ENCODE assay signal across 11 cellular contexts in the genomic region with DNA sequence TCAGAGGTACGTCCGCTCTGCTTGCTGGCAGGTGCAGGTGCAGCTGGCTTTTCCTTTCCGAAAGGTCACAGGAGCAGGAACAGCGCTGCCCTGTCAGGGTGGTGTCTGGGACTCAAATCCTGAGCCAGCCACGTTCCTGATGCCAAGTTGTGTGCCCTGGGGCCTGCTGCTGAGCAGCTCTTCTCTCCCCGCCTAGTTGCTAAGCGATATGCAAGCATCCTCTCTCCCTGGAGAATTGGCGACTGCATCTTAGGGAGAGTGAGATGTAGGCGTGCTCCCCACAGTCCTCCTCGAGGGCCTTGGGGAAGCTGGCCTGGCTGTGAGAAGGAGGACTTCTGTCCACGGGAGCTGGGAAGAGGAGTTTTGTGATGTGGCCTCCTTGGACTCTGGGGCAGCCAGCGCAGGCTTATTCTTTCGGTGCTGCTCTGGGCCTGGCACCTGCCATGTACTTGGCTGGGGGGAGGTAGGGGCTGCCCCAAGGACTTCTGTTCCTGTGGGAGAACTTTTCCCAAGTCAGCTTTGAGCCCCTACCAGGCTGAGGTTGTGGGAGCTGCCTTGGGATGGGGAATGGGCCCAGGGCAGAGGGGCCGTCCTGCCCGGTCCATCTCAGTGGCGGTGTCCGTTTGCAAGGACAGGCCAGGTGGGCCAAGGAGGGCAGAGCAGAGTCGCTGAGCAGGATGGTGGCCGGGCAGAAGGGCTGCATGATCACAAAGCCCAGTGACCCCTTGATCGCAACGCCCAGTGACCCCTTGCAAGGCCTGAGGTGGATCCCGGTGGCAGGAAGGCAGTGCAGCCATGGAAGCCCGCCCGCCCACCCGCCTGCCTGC.
"Had no signal": no experiment of that assay in that cellular context is flagged by ENCODE, and none has a peak within 500 bp of the region (broad histone marks: within the 10 kb centered on the region; RNA-seq: fewer than 3 reads in every experiment).

No MANE protein-coding gene starts in this region.

- H3K4me3 Mint-ChIP-seq: activated CD4-positive, alpha-beta T cell treated with anti-CD3 and anti-CD28 coated beads, Interleukin-2, amount 10 ng/mL, durations not matched to agents 24 days and 14 days; activated naive CD4-positive, alpha-beta T cell treated with anti-CD3 and anti-CD28 coated beads, Interleukin-2, amount 10 ng/mL, durations not matched to agents 7 days and 5 days had no signal

- H3K4me1 Mint-ChIP-seq: activated CD4-positive, alpha-beta T cell treated with anti-CD3 and anti-CD28 coated beads, Interleukin-2, amount 10 ng/mL, durations not matched to agents 24 days and 14 days; activated naive CD4-positive, alpha-beta T cell treated with anti-CD3 and anti-CD28 coated beads, Interleukin-2, amount 10 ng/mL, durations not matched to agents 7 days and 5 days had no signal

- H3K4me3 ChIP-seq: esophagus muscularis mucosa, transverse colon had no signal

- H3K27ac ChIP-seq: esophagus muscularis mucosa, transverse colon had no signal

- H3K36me3 Mint-ChIP-seq: activated naive CD4-positive, alpha-beta T cell treated with anti-CD3 and anti-CD28 coated beads, Interleukin-2, amount 10 ng/mL, durations not matched to agents 7 days and 5 days; naive B cell had no signal

- H3K9me3 ChIP-seq: esophagus muscularis mucosa, transverse colon had no signal

- DNase-seq: activated CD4-positive, alpha-beta T cell treated with anti-CD3 and anti-CD28 coated beads, Interleukin-2, amount 10 ng/mL, durations not matched to agents 24 days and 14 days; activated CD4-positive, CD25-positive, alpha-beta regulatory T cell; activated naive CD4-positive, alpha-beta T cell treated with anti-CD3 and anti-CD28 coated beads, Interleukin-2, amount 10 ng/mL, durations not matched to agents 7 days and 5 days; activated T-cell treated with anti-CD3 and anti-CD28 coated beads for 4 hours; mammary epithelial cell; naive B cell; stimulated activated CD4-positive, alpha-beta T cell treated with anti-CD3 and anti-CD28 coated beads, Interleukin-4, amount 100 ng/mL, for 24 hours; stimulated activated naive CD4-positive, alpha-beta T cell; substantia nigra; transverse colon had no signal

- H3K9me3 Mint-ChIP-seq: activated CD4-positive, alpha-beta T cell treated with anti-CD3 and anti-CD28 coated beads, Interleukin-2, amount 10 ng/mL, durations not matched to agents 24 days and 14 days; activated naive CD4-positive, alpha-beta T cell treated with anti-CD3 and anti-CD28 coated beads, Interleukin-2, amount 10 ng/mL, durations not matched to agents 7 days and 5 days; naive B cell had no signal

- H3K27ac Mint-ChIP-seq: activated CD4-positive, alpha-beta T cell treated with anti-CD3 and anti-CD28 coated beads, Interleukin-2, amount 10 ng/mL, durations not matched to agents 24 days and 14 days; activated naive CD4-positive, alpha-beta T cell treated with anti-CD3 and anti-CD28 coated beads, Interleukin-2, amount 10 ng/mL, durations not matched to agents 7 days and 5 days; naive B cell had no signal

- H3K27me3 Mint-ChIP-seq: activated CD4-positive, alpha-beta T cell treated with anti-CD3 and anti-CD28 coated beads, Interleukin-2, amount 10 ng/mL, durations not matched to agents 24 days and 14 days had no signal

- H3K36me3 ChIP-seq: transverse colon had no signal

- H3K27me3 ChIP-seq: esophagus muscularis mucosa, transverse colon had no signal
